ENCODE assay signal across 24 cellular contexts in the genomic region with DNA sequence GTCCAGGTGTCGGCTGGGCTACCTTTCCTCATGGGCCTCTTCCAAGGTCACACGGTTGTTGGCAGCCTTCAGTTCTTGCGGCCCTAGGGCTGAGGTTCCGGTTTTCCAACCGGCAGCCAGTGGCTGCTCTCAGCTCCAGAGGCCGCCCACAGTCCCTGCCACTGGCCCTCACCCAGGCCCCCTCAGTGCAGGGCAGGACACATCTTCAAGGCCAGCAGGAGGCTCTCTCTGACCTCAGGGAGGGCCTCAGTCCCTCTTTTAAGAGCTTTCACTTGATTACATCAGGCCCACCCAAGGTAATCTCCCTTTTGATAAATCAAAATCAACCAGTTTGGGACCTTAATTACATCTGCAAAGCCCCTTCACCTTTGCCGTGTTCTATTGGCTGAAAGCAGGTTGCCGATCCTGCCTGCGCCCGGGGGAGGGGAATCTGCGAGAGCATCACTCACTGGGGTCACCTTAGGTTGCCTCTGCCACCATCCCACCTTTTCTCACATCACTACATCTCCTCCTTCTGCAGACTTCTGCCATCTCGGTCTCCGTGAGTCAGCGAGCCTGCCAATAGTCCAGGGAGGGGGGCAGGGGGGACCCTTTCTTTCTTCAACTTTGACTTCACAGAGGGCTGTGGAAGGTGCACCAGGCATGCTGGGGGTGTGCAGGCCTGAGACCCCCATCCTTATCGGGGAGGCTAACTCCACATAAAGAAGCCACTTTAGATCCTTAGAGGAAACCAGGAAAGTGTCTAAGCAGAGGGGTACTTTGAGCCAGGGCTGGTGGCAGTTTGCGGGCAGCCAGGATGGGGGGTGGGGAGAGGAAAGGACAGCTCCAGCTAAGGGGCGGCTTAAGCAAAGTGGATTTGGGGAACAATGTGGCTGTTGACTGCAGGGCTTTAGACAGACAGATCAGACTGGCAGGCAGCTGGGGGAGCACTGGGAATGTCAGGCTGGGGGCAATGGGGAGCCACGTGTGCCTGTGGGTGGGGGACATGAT. TPM values are rescaled to one million over a fixed set of nuclear protein-coding genes. Genes with fewer than 3 reads are reported as not detected.
DNase-seq lines count a peak whose midpoint lies in the region; ATAC-seq and TF ChIP-seq lines count a peak whose summit lies in the region.
"Had no signal": no experiment of that assay in that cellular context is flagged by ENCODE, and none has a peak within 500 bp of the region (broad histone marks: within the 10 kb centered on the region; RNA-seq: fewer than 3 reads in every experiment).

No MANE protein-coding gene starts in this region.

- no peak for TF ChIP-seq POLR2A in ovary (IDR thresholded peaks at IDR 0.05)

- H3K27ac ChIP-seq in left ventricle myocardium inferior (replicated peaks), result peak overlapping the region; percentile 30
- peak overlapping the region; percentile 74 for H3K27ac ChIP-seq in SJCRH30
- no peak overlapping the region for H3K27ac ChIP-seq in ovary
- H3K27ac ChIP-seq: BLaER1 treated with 17β-estradiol and CSF1 and Interleukin-3, amounts not matched to agents 10 nM and 100 nM; colonic mucosa; GM23248; psoas muscle had no signal

- no peak overlapping the region for H3K4me3 ChIP-seq in left ventricle myocardium inferior
- H3K4me3 ChIP-seq in SJCRH30, result no peak overlapping the region
- no peak overlapping the region for H3K4me3 ChIP-seq in ovary
- H3K4me3 ChIP-seq: BLaER1 treated with 17β-estradiol and CSF1 and Interleukin-3, amounts not matched to agents 10 nM and 100 nM; colonic mucosa; GM23248; psoas muscle had no signal

- intact Hi-C loops in left ventricle myocardium inferior (cut with micrococcal nuclease), result loop anchor here (5.0 kb wide), 1 partner anchor 35 kb away; no protein-coding TSS in a partner anchor
- intact Hi-C loops in left cardiac atrium (cut with DNase I), result loop anchor here (5.0 kb wide), 2 partner anchors 110 to 230 kb away; no protein-coding TSS in a partner anchor
- intact Hi-C loops in ovary (cut with DNase I), result loop anchor here in 1 of 4 donors (10.0 kb wide), 1 partner anchor 232 kb away; no protein-coding TSS in a partner anchor

- H3K4me1 ChIP-seq in left ventricle myocardium inferior (no peaks in the 10 kb centered on the region), SJCRH30 (peaks cover 61% of the 10 kb centered on the region), ovary (ENCODE audit: insufficient read depth) (no peaks in the 10 kb centered on the region)
- H3K4me1 ChIP-seq: colonic mucosa, psoas muscle had no signal

- DNase-seq in left ventricle myocardium inferior (no peak), left cardiac atrium (no peak), SJCRH30 (peak; percentile 69 to 73), mesenteric fat pad (ENCODE audit: low spot score) (peak; percentile 74), AML-193 (lab: John Stamatoyannopoulos, UW) (no peak), ovary (no peak)
- DNase-seq in effector CD4-positive, alpha-beta T cell, result no peak
- DNase-seq: activated CD4-positive, alpha-beta memory T cell treated with anti-CD3 and anti-CD28 coated beads, Interleukin-2, amount 10 ng/mL, durations not matched to agents 7 days and 5 days; activated CD8-positive, alpha-beta memory T cell treated with anti-CD3 and anti-CD28 coated beads, Interleukin-2, amount 50 U/mL, for 48 hours; activated naive CD4-positive, alpha-beta T cell treated with anti-CD3 and anti-CD28 coated beads, Interleukin-2, amount 50 U/mL, for 16 hours; colonic mucosa; COR-L47; foreskin fibroblast; GM23248; mammary epithelial cell; NCI-H1105; NCI-H1930; NCI-H524 treated with DMSO at 0.1 percent for 48 hours had no signal

- H3K27me3 ChIP-seq in left ventricle myocardium inferior (ENCODE audit: low read depth) (peaks cover 48% of the 10 kb centered on the region), SJCRH30 (no peaks in the 10 kb centered on the region), ovary (no peaks in the 10 kb centered on the region)
- H3K27me3 ChIP-seq: colonic mucosa had no signal

- H3K36me3 ChIP-seq in left ventricle myocardium inferior (no peaks in the 10 kb centered on the region), SJCRH30 (no peaks in the 10 kb centered on the region), ovary (no peaks in the 10 kb centered on the region)
- H3K36me3 ChIP-seq: BLaER1 treated with 17β-estradiol and CSF1 and Interleukin-3, amounts not matched to agents 10 nM and 100 nM; colonic mucosa had no signal

- WGBS in ovary, 3 donors, result 85 to 88% (median 87%) methylated on average over 18 of the region's 18 CpGs

- TF ChIP-seq EP300 in ovary (IDR thresholded peaks at IDR 0.05), result no peak

- no peak for ATAC-seq in left cardiac atrium
- no peak for ATAC-seq in GM18511 (IDR thresholded peaks at IDR 0.05; ENCODE audit: unreplicated experiment)
- ATAC-seq: activated CD4-positive, CD25-positive, alpha-beta regulatory T cell treated with anti-CD3 and anti-CD28 coated beads, Interleukin-2, amount 50 U/mL, for 24 hours; esophagus mucosa had no signal

- H3K9me3 ChIP-seq in left ventricle myocardium inferior (replicated peaks) (no peaks in the 10 kb centered on the region), SJCRH30 (replicated peaks) (no peaks in the 10 kb centered on the region), ovary (no peaks in the 10 kb centered on the region)
- H3K9me3 ChIP-seq: colonic mucosa, psoas muscle had no signal

- TF ChIP-seq CTCF in left ventricle myocardium inferior (IDR thresholded peaks at IDR 0.05; ENCODE audit: borderline replicate concordance) (no peak), ovary (IDR thresholded peaks at IDR 0.05) (no peak)

RNA-seq across cellular contexts. Expression of a gene that starts 28.8 kb away (rescaled TPM):
- total RNA-seq in left ventricle myocardium inferior (4.0 TPM), left cardiac atrium (1 to 10 TPM; 3.6 to 6.5 TPM), mesenteric fat pad (3.8 TPM), ovary (10 to 100 TPM in 4 of 7 donors, 1 to 10 TPM in 3; 1.2 to 26.0 (median 10.7) TPM)
- 1.0 and 1.2 TPM in 2 replicates for total RNA-seq in SJCRH30 (2014; rRNA removed; shearing (Covaris generic))
- polyA plus RNA-seq in ovary, result 10 to 100 TPM in 1 of 2 donors, 1 to 10 TPM in 1; 7.1 to 16.6 TPM
- total RNA-seq: activated CD4-positive, alpha-beta memory T cell treated with anti-CD3 and anti-CD28 coated beads, Interleukin-2, amount 10 ng/mL, durations not matched to agents 7 days and 5 days; T-helper 1 cell treated with Interleukin-12 subunit alpha and Interleukin-12 subunit beta and Interleukin-4 antibody, amounts not matched to agents 30 ng/mL and 1 ng/mL, for 36 hours had no signal

RNA-seq across cellular contexts. Expression of a gene that starts 51.7 kb away (rescaled TPM):
- total RNA-seq in left ventricle myocardium inferior (8.9 TPM), left cardiac atrium (10 to 100 TPM; 13.7 to 31.1 TPM), mesenteric fat pad (42.0 TPM), ovary (10 to 100 TPM in 1 of 7 donors, 1 to 10 TPM in 5, under 1 TPM in 1; 0.35 to 13.2 (median 3.4) TPM)
- 104 and 105 TPM in 2 replicates for total RNA-seq in SJCRH30 (2014; rRNA removed; shearing (Covaris generic))
- 1 to 10 TPM; 1.8 to 4.1 TPM for polyA plus RNA-seq in ovary

Comparison
In these comparisons a context has a peak if more than half of its experiments do, and no peak if none do; other contexts are left out.
1. DNase-seq: peak in SJCRH30 (2 of 2) and mesenteric fat pad (single experiment); none in left ventricle myocardium inferior (single experiment), left cardiac atrium (single experiment), effector CD4-positive, alpha-beta T cell (single experiment), AML-193 (0 of 2) and ovary (0 of 5).
2. H3K27ac ChIP-seq: peak in left ventricle myocardium inferior (single experiment) and SJCRH30 (single experiment); none in ovary (0 of 2).